ENCODE assay signal across 8 cellular contexts in the genomic region with DNA sequence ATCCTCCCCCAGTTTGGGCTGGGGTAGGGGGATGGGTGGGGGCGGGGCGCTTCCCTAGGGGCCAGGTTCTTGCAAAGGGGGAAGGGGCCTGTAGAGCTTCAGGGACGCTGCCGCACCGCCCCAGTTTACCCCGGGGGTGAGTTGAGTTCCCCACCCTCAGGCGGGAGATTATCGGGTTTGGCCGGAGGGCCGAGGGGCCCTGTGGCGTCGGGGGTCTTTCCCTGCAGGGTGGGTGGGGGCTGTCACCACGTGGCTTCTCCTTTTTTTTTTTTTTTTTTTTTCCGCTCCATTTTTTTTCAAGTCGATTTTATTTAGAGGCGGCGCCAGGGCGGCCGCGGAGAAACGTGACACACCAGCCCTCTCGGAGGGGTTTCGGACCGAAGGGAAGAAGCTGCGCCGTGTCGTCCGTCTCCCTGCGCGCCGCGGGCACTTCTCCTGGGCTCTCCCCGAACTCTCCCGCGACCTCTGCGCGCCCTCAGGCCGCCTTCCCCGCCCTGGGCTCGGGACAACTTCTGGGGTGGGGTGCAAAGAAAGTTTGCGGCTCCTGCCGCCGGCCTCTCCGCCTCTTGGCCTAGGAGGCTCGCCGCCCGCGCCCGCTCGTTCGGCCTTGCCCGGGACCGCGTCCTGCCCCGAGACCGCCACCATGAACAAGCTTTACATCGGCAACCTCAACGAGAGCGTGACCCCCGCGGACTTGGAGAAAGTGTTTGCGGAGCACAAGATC. TPM values are rescaled to one million over a fixed set of nuclear protein-coding genes. Genes with fewer than 3 reads are reported as not detected.
A peak's percentile ranks its signal among the peaks of the same experiment; 100 is the strongest.
DNase-seq lines count a peak whose midpoint lies in the region; ATAC-seq, FAIRE-seq and TF ChIP-seq lines count a peak whose summit lies in the region.

A gene (plus strand): TSS at position 283 of the 724 bp plus-strand sequence. CDS start 361 bp downstream, at position 644.

- CTCF ChIA-PET in H1 (lab: Charles Lee; ENCODE audit: partially characterized antibody): interaction anchor here (0.7 to 5.2 kb wide), 9 partner anchors 11 to 293 kb away, joined by 3 to 43 read pairs (median 10); no protein-coding TSS in a partner anchor

- peak within 1 kb of the TSS; percentile 84; the same call in 1 of the 2 replicates for H2AK5ac ChIP-seq in H1 (ENCODE audit: low read depth, low read length)

- H3K36me3 ChIP-seq in SK-N-MC (ENCODE audit: insufficient read depth, low read length) (peaks cover 37% of the 10 kb centered on the region), H1 (ENCODE audit: control insufficient read depth in 2 of 4, insufficient read depth in 4 of 4, low read length in 3 of 4) (peaks cover 0 to 31% (median 0%) of the 10 kb centered on the region in 4 experiments; a peak in 1 of 8 replicates), osteoblast (ENCODE audit: insufficient read depth, low read length) (no peaks in the 10 kb centered on the region)

- WGBS in H1 (ENCODE audit: extremely low coverage in 1 of 2, insufficient coverage in 1 of 2, insufficient read length in 1 of 2, insufficient replicate concordance in 2 of 2, low coverage in 1 of 2, low lambda C conversion rate in 2 of 2, missing lambda C conversion rate in 1 of 2), 2 experiments: 2% methylated on average over 27 of the region's 62 CpGs; no CpG with 5 or more reads in 1 of the 2 experiments

- H3K4me2 ChIP-seq in H1 (ENCODE audit: insufficient read depth in 1 of 2, low read depth in 2 of 2, low read length in 2 of 2): peak within 1 kb of the TSS; percentile 86 to 88
- peak within 1 kb of the TSS; percentile 79 for H3K4me2 ChIP-seq in osteoblast (ENCODE audit: insufficient read depth, low read length)

- H4K20me1 ChIP-seq in H1 (replicated peaks in 1 of 2; ENCODE audit: control insufficient read depth in 1 of 2, insufficient read depth in 2 of 2, low read length in 2 of 2): peaks cover 2 to 13% of the 10 kb centered on the region in 2 experiments
- H4K20me1 ChIP-seq in osteoblast (ENCODE audit: insufficient read depth, low read length): no peaks in the 10 kb centered on the region

- H3K9me3 ChIP-seq in SK-N-MC (ENCODE audit: low read depth, low read length) (no peaks in the 10 kb centered on the region), H1 (ENCODE audit: insufficient read depth in 2 of 2, low read depth in 1 of 2, low read length in 1 of 2) (no peaks in the 10 kb centered on the region), osteoblast (ENCODE audit: low read depth, low read length) (no peaks in the 10 kb centered on the region)

- peak within 1 kb of the TSS; percentile 96 for H3K4ac ChIP-seq in H1 (replicated peaks; ENCODE audit: insufficient read length, low read depth, low read length)

- peak in 1 of 2 experiments; percentile 21; a peak in 1 of 3 replicates for TF ChIP-seq EP300 in H1 (IDR thresholded peaks at IDR 0.05; ENCODE audit: borderline replicate concordance in 1 of 2, low read depth in 2 of 2, low read length in 2 of 2)

- H4K5ac ChIP-seq in H1 (ENCODE audit: insufficient read length, low read depth, low read length): peak within 1 kb of the TSS; percentile 97

- peak within 1 kb of the TSS; percentile 85; the same call in 1 of the 2 replicates for H2BK15ac ChIP-seq in H1 (ENCODE audit: low read length)

- DNase-seq in activated CD4-positive, alpha-beta T cell treated with anti-CD3 and anti-CD28 coated beads for 48 hours: peak; percentile 45
- no peak for DNase-seq in activated CD4-positive, alpha-beta T cell treated with anti-CD3 and anti-CD28 coated beads for 1 hour
- DNase-seq in SK-N-MC (ENCODE audit: low read depth, low spot score) (peak; percentile 89), H1 (ENCODE audit: low read depth in 1 of 2, low spot score in 2 of 2) (peak; percentile 77 to 82), osteoblast (ENCODE audit: insufficient read length, low spot score, missing footprints) (peak; percentile 90), HT-29 (ENCODE audit: low spot score) (no peak), NCI-H2196 treated with DMSO at 0.1 percent for 48 hours (lab: John Stamatoyannopoulos, UW; ENCODE audit: unreplicated experiment) (no peak)

- H3K23ac ChIP-seq in H1 (ENCODE audit: insufficient read length): no peak within 1 kb of the TSS

- peak within 1 kb of the TSS; percentile 97 for H2BK5ac ChIP-seq in H1 (ENCODE audit: low read depth, low read length)

- ATAC-seq in HG03520 (IDR thresholded peaks at IDR 0.05; ENCODE audit: unreplicated experiment): no peak

- H3K56ac ChIP-seq in H1 (replicated peaks; ENCODE audit: insufficient read length, low read depth, low read length): peak within 1 kb of the TSS; percentile 99

- H3K18ac ChIP-seq in H1 (ENCODE audit: extremely low read depth, low read length): peak within 1 kb of the TSS; percentile 99

- no peak for TF ChIP-seq RAD21 in H1 (IDR thresholded peaks at IDR 0.05 in 1 of 2, conservative IDR thresholded peaks at IDR 0.05 in 1 of 2; ENCODE audit: low read depth in 2 of 2, low read length in 2 of 2)

- H3K4me1 ChIP-seq in H1 (replicated peaks in 1 of 4; ENCODE audit: control insufficient read depth in 3 of 4, insufficient read depth in 4 of 4, low read length in 3 of 4) (peaks cover 0 to 10% (median 4%) of the 10 kb centered on the region in 4 experiments; a peak in 4 of 7 replicates), osteoblast (ENCODE audit: insufficient read depth, low read length) (peaks cover 26% of the 10 kb centered on the region)

- H4K8ac ChIP-seq in H1 (ENCODE audit: extremely low read depth, insufficient read depth, low read length): peak within 1 kb of the TSS; percentile 96

- H3K14ac ChIP-seq in H1 (ENCODE audit: insufficient read length): peak within 1 kb of the TSS; percentile 89

- H4K91ac ChIP-seq in H1 (replicated peaks; ENCODE audit: insufficient read length, low read length): peak within 1 kb of the TSS; percentile 96

- no peak for FAIRE-seq in H1 (lab: Jason Lieb, UNC)

- peak; percentile 19 to 58 for TF ChIP-seq POLR2A in H1 (IDR thresholded peaks at IDR 0.05; ENCODE audit: control extremely low read depth in 1 of 2, low read depth in 2 of 2, low read length in 2 of 2)

- peak within 1 kb of the TSS; percentile 100 for H3K27ac ChIP-seq in SK-N-MC
- H3K27ac ChIP-seq in H1 (ENCODE audit: low read depth, low read length): peak within 1 kb of the TSS; percentile 98
- H3K27ac ChIP-seq in osteoblast (ENCODE audit: low read depth, low read length): peak within 1 kb of the TSS; percentile 45

- no peaks in the 10 kb centered on the region for H3K79me1 ChIP-seq in H1 (ENCODE audit: low read depth, low read length)

- H3K79me2 ChIP-seq in H1 (ENCODE audit: control insufficient read depth in 1 of 2, insufficient read depth in 2 of 2, low read length in 2 of 2) (peaks cover 38 to 54% of the 10 kb centered on the region in 2 experiments), osteoblast (ENCODE audit: insufficient read depth, low read length) (peaks cover 30% of the 10 kb centered on the region)

- no peak for TF ChIP-seq CTCF in H1 (IDR thresholded peaks at IDR 0.05; ENCODE audit: control extremely low read depth in 1 of 3, insufficient read depth in 1 of 3, low read depth in 1 of 3, low read length in 3 of 3)
- no peak for TF ChIP-seq CTCF in osteoblast (IDR thresholded peaks at IDR 0.05; ENCODE audit: extremely low read depth, low read depth, low read length)

- no peaks in the 10 kb centered on the region for H3K27me3 ChIP-seq in H1 (replicated peaks in 1 of 4; ENCODE audit: control insufficient read depth in 3 of 4, extremely low read depth in 1 of 4, insufficient read depth in 3 of 4, low read length in 3 of 4)
- H3K27me3 ChIP-seq in osteoblast (ENCODE audit: insufficient read depth, low read length): peaks cover 95% of the 10 kb centered on the region

- 0 out of 2 replicates have a peak within 1 kb of the TSS, but pooled peaks have one; percentile 43 for H2BK20ac ChIP-seq in H1 (ENCODE audit: low read length)

- POLR2A ChIA-PET in H1 (lab: Charles Lee; ENCODE audit: partially characterized antibody): interaction anchor here (0.7 to 14.3 kb wide), 24 partner anchors 12 to 207 kb away, joined by 3 to 366 read pairs (median 15); a partner anchor contains a TSS

- peaks cover 20% of the 10 kb centered on the region for H3K23me2 ChIP-seq in H1 (ENCODE audit: low read depth, low read length)

- H2BK12ac ChIP-seq in H1 (ENCODE audit: low read depth, low read length): 0 out of 2 replicates have a peak within 1 kb of the TSS, but pooled peaks have one; percentile 7

- H2BK120ac ChIP-seq in H1 (replicated peaks; ENCODE audit: low read depth, low read length): peak within 1 kb of the TSS; percentile 89

- peak within 1 kb of the TSS; percentile 98 for H3K4me3 ChIP-seq in SK-N-MC
- peak within 1 kb of the TSS; percentile 91 to 100 (median 96) for H3K4me3 ChIP-seq in H1 (ENCODE audit: extremely low read depth in 1 of 4, insufficient read depth in 2 of 4, low read depth in 3 of 4, low read length in 4 of 4)
- H3K4me3 ChIP-seq in osteoblast (ENCODE audit: insufficient read depth, low read length): peak within 1 kb of the TSS; percentile 79

- no peak within 1 kb of the TSS for H2AFZ ChIP-seq in H1 (ENCODE audit: low read length)
- H2AFZ ChIP-seq in osteoblast (ENCODE audit: low read length): peak within 1 kb of the TSS; percentile 86

- H3K9ac ChIP-seq in SK-N-MC (ENCODE audit: insufficient read length) (peak within 1 kb of the TSS; percentile 100), H1 (replicated peaks in 1 of 4; ENCODE audit: extremely low read depth in 1 of 4, low read depth in 3 of 4, low read length in 3 of 4) (peak within 1 kb of the TSS; percentile 97 to 98 (median 98))

TF ChIP-seq in H1, 55 proteins besides CTCF, POLR2A, EP300 and RAD21 (continues in another document):
- TF ChIP-seq RNF2 (IDR thresholded peaks at IDR 0.05; ENCODE audit: borderline replicate concordance, low read depth, low read length, missing control alignments, poor library complexity, severe bottlenecking) (no peak), BRCA1 (IDR thresholded peaks at IDR 0.05; ENCODE audit: low read depth, low read length) (no peak), RXRA (IDR thresholded peaks at IDR 0.05; ENCODE audit: insufficient read depth, low read depth, low read length) (no peak), ASH2L (IDR thresholded peaks at IDR 0.05; ENCODE audit: low read length) (peak; percentile 72), NANOG (IDR thresholded peaks at IDR 0.05; ENCODE audit: insufficient read depth, low read depth, low read length, poor library complexity, severe bottlenecking) (no peak), CREB1 (IDR thresholded peaks at IDR 0.05) (no peak; the same call in 1 of the 2 replicates)

RNA-seq across cellular contexts. Expression of the gene that starts here (rescaled TPM):
- total RNA-seq in H1 (2021; fragmentation: NEBNext Ultra II Directional; extraction: Animal tissue kit (Norgen Biotek cat#: 25700)): 487 and 513 TPM in 2 replicates
- polyA plus RNA-seq in H1 (2011; rRNA removed): 41.6 and 92.2 TPM in 2 replicates
- polyA plus RNA-seq in H1 (2011; cell fraction: cytosol; rRNA removed): 61.5 TPM
- 133 TPM for polyA plus RNA-seq in H1 (2011; cell fraction: nucleus; rRNA removed)
- polyA plus RNA-seq in H1 (2012, experiment 1 of 2): 99.0 to 129 TPM (median 117 TPM) in 4 replicates
- 51.1 TPM for polyA plus RNA-seq in H1 (2012, experiment 2 of 2)
- 101 TPM for polyA plus RNA-seq in H1 (2013, experiment 1 of 2)
- 103 TPM for polyA plus RNA-seq in H1 (2013, experiment 2 of 2)
- polyA minus RNA-seq in H1 (2011; rRNA and poly(A)+ RNA removed): 125 and 134 TPM in 2 replicates
- 145 TPM for polyA minus RNA-seq in H1 (2011; cell fraction: cytosol; rRNA and poly(A)+ RNA removed)
- 95.5 TPM for polyA minus RNA-seq in H1 (2011; cell fraction: nucleus; rRNA and poly(A)+ RNA removed)
- 0.59 and 1.4 TPM in 2 replicates for total RNA-seq in osteoblast
- total RNA-seq in HT-29 (2014; rRNA removed; shearing (Covaris generic)): not detected in 2 replicates

Comparison
In these comparisons a context has a peak if more than half of its experiments do, and no peak if none do; other contexts are left out.
1. RNA of the gene that starts here (total RNA-seq): 487 to 513 TPM in H1; 0.59 to 1.4 TPM in osteoblast and not detected in HT-29; every median in the first group is over 100 times any median in the second.
2. DNase-seq: peak in activated CD4-positive, alpha-beta T cell treated with anti-CD3 and anti-CD28 coated beads for 48 hours (single experiment), SK-N-MC (single experiment), H1 (2 of 2) and osteoblast (single experiment); none in activated CD4-positive, alpha-beta T cell treated with anti-CD3 and anti-CD28 coated beads for 1 hour (single experiment), HT-29 (single experiment) and NCI-H2196 treated with DMSO at 0.1 percent for 48 hours (single experiment).
3. H3K27ac ChIP-seq: peak in every context shown above with its lines; median percentile 100 in SK-N-MC; 98 in H1; 45 in osteoblast.
4. Peak in every context shown above with its lines, with median percentiles within 50 percentile points of each other: H3K4me3 ChIP-seq.